Comparison of ENCODE assay signal across 1 cellular context in genomic region chr7:2180081-2180480, GRCh38.
TF ChIP-seq lines count a peak whose summit lies in the region.

No MANE protein-coding gene starts in this region.

TF ChIP-seq in GM23338, 12 proteins besides CTCF, POLR2A, EP300 and RAD21 (continued from another document):
- TF ChIP-seq ZNF462 (CRISPR knock-in tag; IDR thresholded peaks at IDR 0.05) = no peak
- no peak for TF ChIP-seq JUNB (IDR thresholded peaks at IDR 0.05; ENCODE audit: unreplicated experiment)
- no peak for TF ChIP-seq EZH2 (IDR thresholded peaks at IDR 0.05; ENCODE audit: low read depth, unreplicated experiment)
- TF ChIP-seq ZNF114 (CRISPR knock-in tag; IDR thresholded peaks at IDR 0.05) = no peak
TF ChIP-seq in GM23338: peak in this region for 0.
